ENCODE assay signal across 22 cellular contexts in genomic region chr4:122540827-122541226, GRCh38.
DNase-seq lines count a peak whose midpoint lies in the region; ATAC-seq lines count a peak whose summit lies in the region.
"Had no signal": no experiment of that assay in that cellular context is flagged by ENCODE, and none has a peak within 500 bp of the region (broad histone marks: within the 10 kb centered on the region; RNA-seq: fewer than 3 reads in every experiment).

No MANE protein-coding gene starts in this region.

- peaks cover 43% of the 10 kb centered on the region for H3K4me1 ChIP-seq in CD4-positive, alpha-beta memory T cell (ENCODE audit: insufficient read depth, low read length)
- H3K4me1 ChIP-seq in Karpas-422 (ENCODE audit: low read length): peaks cover 40% of the 10 kb centered on the region
- peaks cover 8 to 35% of the 10 kb centered on the region in 2 donors for H3K4me1 ChIP-seq in naive thymus-derived CD4-positive, alpha-beta T cell (ENCODE audit: control insufficient read depth in 2 of 2, insufficient read depth in 2 of 2, low read length in 2 of 2)
- H3K4me1 ChIP-seq: A549 had no signal

- H3K9me3 ChIP-seq in CD4-positive, alpha-beta memory T cell (ENCODE audit: control insufficient read depth in 1 of 2, low read length in 2 of 2): no peaks in the 10 kb centered on the region
- H3K9me3 ChIP-seq in Karpas-422 (ENCODE audit: low read length): no peaks in the 10 kb centered on the region; the same call in 1 of the 2 replicates
- H3K9me3 ChIP-seq in naive thymus-derived CD4-positive, alpha-beta T cell (ENCODE audit: control insufficient read depth in 2 of 3, low read length in 3 of 3): no peaks in the 10 kb centered on the region
- H3K9me3 ChIP-seq: A549 had no signal

- no peaks in the 10 kb centered on the region for H3K27me3 ChIP-seq in CD4-positive, alpha-beta memory T cell (ENCODE audit: insufficient read depth, low read length)
- no peaks in the 10 kb centered on the region for H3K27me3 ChIP-seq in Karpas-422 (ENCODE audit: low read length)
- no peaks in the 10 kb centered on the region for H3K27me3 ChIP-seq in naive thymus-derived CD4-positive, alpha-beta T cell (ENCODE audit: control insufficient read depth in 2 of 2, insufficient read depth in 2 of 2, low read length in 2 of 2)

- H3K9me3 Mint-ChIP-seq in activated T-cell treated with anti-CD3 and anti-CD28 coated beads, Interleukin-2, amount 50 U/mL, for 24 hours: peaks cover 3% of the 10 kb centered on the region
- H3K9me3 Mint-ChIP-seq in CD4-positive, alpha-beta memory T cell: no peaks in the 10 kb centered on the region
- H3K9me3 Mint-ChIP-seq in activated naive CD8-positive, alpha-beta T cell treated with anti-CD3 and anti-CD28 coated beads, Interleukin-2, amount 50 U/mL, for 24 hours: peaks cover 3% of the 10 kb centered on the region
- H3K9me3 Mint-ChIP-seq in naive thymus-derived CD4-positive, alpha-beta T cell: peaks cover 0 to 4% (median 0%) of the 10 kb centered on the region in 11 donors
- H3K9me3 Mint-ChIP-seq in T-helper 2 cell treated with Interferon-gamma antibody and Interleukin-4, amounts not matched to agents 5 μg/mL and 100 μg/mL, for 36 hours: no peaks in the 10 kb centered on the region
- H3K9me3 Mint-ChIP-seq: CD8-positive, alpha-beta T cell had no signal

- H3K4me2 ChIP-seq in Karpas-422 (ENCODE audit: low read depth, low read length, poor library complexity, severe bottlenecking): peak overlapping the region; percentile 49
- H3K4me2 ChIP-seq: A549 had no signal

- peaks cover 89% of the 10 kb centered on the region for H3K4me1 Mint-ChIP-seq in activated T-cell treated with anti-CD3 and anti-CD28 coated beads, Interleukin-2, amount 50 U/mL, for 24 hours (ENCODE audit: low read depth)
- peaks cover 33 to 55% (median 46%) of the 10 kb centered on the region in 4 donors for H3K4me1 Mint-ChIP-seq in CD4-positive, alpha-beta memory T cell
- H3K4me1 Mint-ChIP-seq in activated naive CD8-positive, alpha-beta T cell treated with anti-CD3 and anti-CD28 coated beads, Interleukin-2, amount 50 U/mL, for 24 hours: peaks cover 79% of the 10 kb centered on the region
- H3K4me1 Mint-ChIP-seq in naive thymus-derived CD4-positive, alpha-beta T cell: peaks cover 0 to 60% (median 16%) of the 10 kb centered on the region in 7 donors
- H3K4me1 Mint-ChIP-seq in T-helper 2 cell treated with Interferon-gamma antibody and Interleukin-4, amounts not matched to agents 5 μg/mL and 100 μg/mL, for 36 hours (ENCODE audit: low read depth): peaks cover 47% of the 10 kb centered on the region

- peak overlapping the region; percentile 95 for H3K27ac Mint-ChIP-seq in activated T-cell treated with anti-CD3 and anti-CD28 coated beads, Interleukin-2, amount 50 U/mL, for 24 hours
- peak overlapping the region in 6 of 7 donors; percentile 4 to 82 (median 69) for H3K27ac Mint-ChIP-seq in CD4-positive, alpha-beta memory T cell
- peak overlapping the region; percentile 96 for H3K27ac Mint-ChIP-seq in activated naive CD8-positive, alpha-beta T cell treated with anti-CD3 and anti-CD28 coated beads, Interleukin-2, amount 50 U/mL, for 24 hours
- peak overlapping the region in 1 of 9 donors; percentile 48 for H3K27ac Mint-ChIP-seq in naive thymus-derived CD4-positive, alpha-beta T cell
- H3K27ac Mint-ChIP-seq in T-helper 2 cell treated with Interferon-gamma antibody and Interleukin-4, amounts not matched to agents 5 μg/mL and 100 μg/mL, for 36 hours: no peak overlapping the region
- H3K27ac Mint-ChIP-seq: CD8-positive, alpha-beta T cell had no signal

- H4K20me1 ChIP-seq in Karpas-422 (ENCODE audit: insufficient read depth, low read depth, low read length): no peaks in the 10 kb centered on the region

- no peak overlapping the region for H3K4me3 ChIP-seq in CD4-positive, alpha-beta memory T cell (ENCODE audit: low read length in 2 of 2)
- H3K4me3 ChIP-seq in Karpas-422 (ENCODE audit: low read length): peak overlapping the region; percentile 12; the same call in 1 of the 2 replicates
- no peak overlapping the region for H3K4me3 ChIP-seq in naive thymus-derived CD4-positive, alpha-beta T cell (ENCODE audit: low read length)
- H3K4me3 ChIP-seq: A549, PC-9 had no signal

- peak overlapping the region; percentile 38 for H2AFZ ChIP-seq in Karpas-422 (ENCODE audit: low read length)
- H2AFZ ChIP-seq: PC-9 had no signal

- no peak for DNase-seq in activated T-cell treated with anti-CD3 and anti-CD28 coated beads, Interleukin-2, amount 50 U/mL, for 24 hours
- DNase-seq in activated T-cell treated with anti-CD3 and anti-CD28 coated beads for 4 hours (no peak), Karpas-422 (peak; percentile 62)
- no peak for DNase-seq in CD4-positive, alpha-beta memory T cell
- DNase-seq in activated naive CD8-positive, alpha-beta T cell treated with anti-CD3 and anti-CD28 coated beads, Interleukin-2, amount 50 U/mL, for 24 hours: no peak
- no peak for DNase-seq in naive thymus-derived CD4-positive, alpha-beta T cell
- DNase-seq in T-helper 2 cell treated with Interferon-gamma antibody and Interleukin-4, amounts not matched to agents 5 μg/mL and 100 μg/mL, for 36 hours (ENCODE audit: low spot score): no peak
- no peak for DNase-seq in stimulated activated naive CD4-positive, alpha-beta T cell (lab: John Stamatoyannopoulos, UW)
- DNase-seq: Calu3; CD8-positive, alpha-beta T cell; GOT3; NCI-H1417; NCI-H187; NCI-H2107; NCI-H510A treated with DMSO at 0.1 percent for 48 hours; NCI-H82; PC-9; SIG-M5 had no signal

- H3K27me3 Mint-ChIP-seq in activated T-cell treated with anti-CD3 and anti-CD28 coated beads, Interleukin-2, amount 50 U/mL, for 24 hours: no peaks in the 10 kb centered on the region
- H3K27me3 Mint-ChIP-seq in CD4-positive, alpha-beta memory T cell: no peaks in the 10 kb centered on the region
- H3K27me3 Mint-ChIP-seq in activated naive CD8-positive, alpha-beta T cell treated with anti-CD3 and anti-CD28 coated beads, Interleukin-2, amount 50 U/mL, for 24 hours: no peaks in the 10 kb centered on the region
- no peaks in the 10 kb centered on the region for H3K27me3 Mint-ChIP-seq in naive thymus-derived CD4-positive, alpha-beta T cell
- H3K27me3 Mint-ChIP-seq in T-helper 2 cell treated with Interferon-gamma antibody and Interleukin-4, amounts not matched to agents 5 μg/mL and 100 μg/mL, for 36 hours (ENCODE audit: low read depth): peaks cover 5% of the 10 kb centered on the region

- H3K9ac ChIP-seq in Karpas-422 (ENCODE audit: low read length): peak overlapping the region; percentile 32; the same call in 1 of the 2 replicates

- H3K9me2 ChIP-seq in Karpas-422 (replicated peaks; ENCODE audit: insufficient read depth, low read length): no peaks in the 10 kb centered on the region

- ATAC-seq in activated naive CD8-positive, alpha-beta T cell treated with anti-CD3 and anti-CD28 coated beads, Interleukin-2, amount 50 U/mL, for 24 hours: no peak
- ATAC-seq in naive thymus-derived CD4-positive, alpha-beta T cell: no peak
- ATAC-seq: A549, HCT116, HepG2 had no signal

- no peaks in the 10 kb centered on the region for H3K79me2 ChIP-seq in Karpas-422 (ENCODE audit: low read length)

- POLR2A ChIA-PET in CD4-positive, alpha-beta memory T cell (lab: Charles Lee; ENCODE audit: partially characterized antibody): no interaction called here
- POLR2A ChIA-PET in naive thymus-derived CD4-positive, alpha-beta T cell (lab: Charles Lee): no interaction called here

- H3K27ac ChIP-seq in CD4-positive, alpha-beta memory T cell (ENCODE audit: low read depth, low read length): no peak overlapping the region
- H3K27ac ChIP-seq in Karpas-422 (ENCODE audit: low read length): peak overlapping the region; percentile 80
- no peak overlapping the region for H3K27ac ChIP-seq in naive thymus-derived CD4-positive, alpha-beta T cell (ENCODE audit: low read depth, low read length)
- H3K27ac ChIP-seq: A549, RWPE1 had no signal

- CTCF ChIA-PET in CD4-positive, alpha-beta memory T cell (lab: Charles Lee; ENCODE audit: partially characterized antibody): interaction anchor here (0.6 to 2.2 kb wide), 3 partner anchors 37 to 743 kb away, joined by 3 to 20 read pairs (median 10); partner anchors contain the start of gene IL2
- CTCF ChIA-PET in naive thymus-derived CD4-positive, alpha-beta T cell (lab: Charles Lee): no interaction called here

- no peaks in the 10 kb centered on the region for H3K36me3 Mint-ChIP-seq in activated T-cell treated with anti-CD3 and anti-CD28 coated beads, Interleukin-2, amount 50 U/mL, for 24 hours (ENCODE audit: low read depth)
- H3K36me3 Mint-ChIP-seq in CD4-positive, alpha-beta memory T cell: no peaks in the 10 kb centered on the region
- peaks cover 2% of the 10 kb centered on the region for H3K36me3 Mint-ChIP-seq in activated naive CD8-positive, alpha-beta T cell treated with anti-CD3 and anti-CD28 coated beads, Interleukin-2, amount 50 U/mL, for 24 hours (ENCODE audit: low read depth)
- H3K36me3 Mint-ChIP-seq in naive thymus-derived CD4-positive, alpha-beta T cell: peaks cover 0 to 6% (median 0%) of the 10 kb centered on the region in 5 donors
- H3K36me3 Mint-ChIP-seq in T-helper 2 cell treated with Interferon-gamma antibody and Interleukin-4, amounts not matched to agents 5 μg/mL and 100 μg/mL, for 36 hours (ENCODE audit: low read depth): no peaks in the 10 kb centered on the region
- H3K36me3 Mint-ChIP-seq: CD8-positive, alpha-beta T cell had no signal

- peak overlapping the region; percentile 59 for H3K4me3 Mint-ChIP-seq in activated T-cell treated with anti-CD3 and anti-CD28 coated beads, Interleukin-2, amount 50 U/mL, for 24 hours
- peak overlapping the region in 2 of 8 donors; percentile 26 to 67 for H3K4me3 Mint-ChIP-seq in CD4-positive, alpha-beta memory T cell
- peak overlapping the region; percentile 49 for H3K4me3 Mint-ChIP-seq in activated naive CD8-positive, alpha-beta T cell treated with anti-CD3 and anti-CD28 coated beads, Interleukin-2, amount 50 U/mL, for 24 hours
- peak overlapping the region in 1 of 10 donors; percentile 3 for H3K4me3 Mint-ChIP-seq in naive thymus-derived CD4-positive, alpha-beta T cell
- no peak overlapping the region for H3K4me3 Mint-ChIP-seq in T-helper 2 cell treated with Interferon-gamma antibody and Interleukin-4, amounts not matched to agents 5 μg/mL and 100 μg/mL, for 36 hours
- H3K4me3 Mint-ChIP-seq: CD8-positive, alpha-beta T cell had no signal

- intact Hi-C loops in CD4-positive, alpha-beta memory T cell (cut with micrococcal nuclease): loop anchor here (2.0 kb wide), 1 partner anchor 84 kb away; the partner anchor contains the start of gene IL2
- intact Hi-C loops in naive thymus-derived CD4-positive, alpha-beta T cell (cut with micrococcal nuclease): no loop called here

- H3K36me3 ChIP-seq in CD4-positive, alpha-beta memory T cell (ENCODE audit: insufficient read depth, low read length): no peaks in the 10 kb centered on the region
- no peaks in the 10 kb centered on the region for H3K36me3 ChIP-seq in Karpas-422 (ENCODE audit: insufficient read depth, low read length)
- H3K36me3 ChIP-seq in naive thymus-derived CD4-positive, alpha-beta T cell (ENCODE audit: control insufficient read depth in 2 of 3, insufficient read depth in 3 of 3, low read length in 3 of 3): no peaks in the 10 kb centered on the region
